1 cellular context compared by ENCODE assay signal in genomic region chr15:58987501-58988010, GRCh38.
TF ChIP-seq lines count a peak whose summit lies in the region.

RNF111 (plus strand) TSS chr15:58987663; CDS start chr15:59030823, 43,160 bp downstream.

TF ChIP-seq in HepG2, 621 proteins besides CTCF, POLR2A, EP300 and RAD21 (continued from another document and continues in another):
- TF ChIP-seq ARID4A (CRISPR knock-in tag; IDR thresholded peaks at IDR 0.05; ENCODE audit: borderline replicate concordance) (peak; percentile 85), MYPOP (CRISPR knock-in tag; IDR thresholded peaks at IDR 0.05) (peak; percentile 58; the same call in 1 of the 2 replicates), FOXA3 (CRISPR knock-in tag; IDR thresholded peaks at IDR 0.05) (no peak), TCF12 (IDR thresholded peaks at IDR 0.05) (no peak), TCF12 (CRISPR knock-in tag; IDR thresholded peaks at IDR 0.05) (peak; percentile 86; the same call in 1 of the 2 replicates), KDM2A (CRISPR knock-in tag; IDR thresholded peaks at IDR 0.05; ENCODE audit: borderline replicate concordance, low read depth) (peak; percentile 81), ZNF567 (CRISPR knock-in tag; IDR thresholded peaks at IDR 0.05; ENCODE audit: borderline replicate concordance) (0 out of 2 replicates have a peak, but pooled peaks have one; percentile 62), RNF219 (CRISPR knock-in tag; IDR thresholded peaks at IDR 0.05) (peak; percentile 27; the same call in 1 of the 2 replicates), PRDM4 (CRISPR knock-in tag; IDR thresholded peaks at IDR 0.05; ENCODE audit: borderline replicate concordance) (0 out of 2 replicates have a peak, but pooled peaks have one; percentile 12), CREBL2 (CRISPR knock-in tag; IDR thresholded peaks at IDR 0.05; ENCODE audit: borderline replicate concordance) (0 out of 2 replicates have a peak, but pooled peaks have one; percentile 34), ZFP36L2 (CRISPR knock-in tag; IDR thresholded peaks at IDR 0.05) (no peak), HOMEZ (CRISPR knock-in tag; IDR thresholded peaks at IDR 0.05; ENCODE audit: low read depth) (peak; percentile 94; the same call in 1 of the 2 replicates), ZFP36L1 (CRISPR knock-in tag; IDR thresholded peaks at IDR 0.05) (0 out of 2 replicates have a peak, but pooled peaks have one; percentile 31), ZHX1 (CRISPR knock-in tag; IDR thresholded peaks at IDR 0.05; ENCODE audit: low read depth) (0 out of 2 replicates have a peak, but pooled peaks have one; percentile 26), FLYWCH1 (CRISPR knock-in tag; IDR thresholded peaks at IDR 0.05) (no peak), BRCA1 (CRISPR knock-in tag; IDR thresholded peaks at IDR 0.05) (no peak), ZNF343 (CRISPR knock-in tag; IDR thresholded peaks at IDR 0.05) (0 out of 2 replicates have a peak, but pooled peaks have one; percentile 14), KLF11 (CRISPR knock-in tag; IDR thresholded peaks at IDR 0.05) (no peak; the same call in 1 of the 2 replicates), ZNF543 (CRISPR knock-in tag; IDR thresholded peaks at IDR 0.05) (peak; percentile 56; the same call in 1 of the 2 replicates)
- TF ChIP-seq, protein P1, sequence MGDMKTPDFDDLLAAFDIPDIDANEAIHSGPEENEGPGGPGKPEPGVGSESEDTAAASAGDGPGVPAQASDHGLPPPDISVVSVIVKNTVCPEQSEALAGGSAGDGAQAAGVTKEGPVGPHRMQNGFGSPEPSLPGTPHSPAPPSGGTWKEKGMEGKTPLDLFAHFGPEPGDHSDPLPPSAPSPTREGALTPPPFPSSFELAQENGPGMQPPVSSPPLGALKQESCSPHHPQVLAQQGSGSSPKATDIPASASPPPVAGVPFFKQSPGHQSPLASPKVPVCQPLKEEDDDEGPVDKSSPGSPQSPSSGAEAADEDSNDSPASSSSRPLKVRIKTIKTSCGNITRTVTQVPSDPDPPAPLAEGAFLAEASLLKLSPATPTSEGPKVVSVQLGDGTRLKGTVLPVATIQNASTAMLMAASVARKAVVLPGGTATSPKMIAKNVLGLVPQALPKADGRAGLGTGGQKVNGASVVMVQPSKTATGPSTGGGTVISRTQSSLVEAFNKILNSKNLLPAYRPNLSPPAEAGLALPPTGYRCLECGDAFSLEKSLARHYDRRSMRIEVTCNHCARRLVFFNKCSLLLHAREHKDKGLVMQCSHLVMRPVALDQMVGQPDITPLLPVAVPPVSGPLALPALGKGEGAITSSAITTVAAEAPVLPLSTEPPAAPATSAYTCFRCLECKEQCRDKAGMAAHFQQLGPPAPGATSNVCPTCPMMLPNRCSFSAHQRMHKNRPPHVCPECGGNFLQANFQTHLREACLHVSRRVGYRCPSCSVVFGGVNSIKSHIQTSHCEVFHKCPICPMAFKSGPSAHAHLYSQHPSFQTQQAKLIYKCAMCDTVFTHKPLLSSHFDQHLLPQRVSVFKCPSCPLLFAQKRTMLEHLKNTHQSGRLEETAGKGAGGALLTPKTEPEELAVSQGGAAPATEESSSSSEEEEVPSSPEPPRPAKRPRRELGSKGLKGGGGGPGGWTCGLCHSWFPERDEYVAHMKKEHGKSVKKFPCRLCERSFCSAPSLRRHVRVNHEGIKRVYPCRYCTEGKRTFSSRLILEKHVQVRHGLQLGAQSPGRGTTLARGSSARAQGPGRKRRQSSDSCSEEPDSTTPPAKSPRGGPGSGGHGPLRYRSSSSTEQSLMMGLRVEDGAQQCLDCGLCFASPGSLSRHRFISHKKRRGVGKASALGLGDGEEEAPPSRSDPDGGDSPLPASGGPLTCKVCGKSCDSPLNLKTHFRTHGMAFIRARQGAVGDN (CRISPR knock-in tag; IDR thresholded peaks at IDR 0.05) = peak; percentile 82
- TF ChIP-seq, protein P2, sequence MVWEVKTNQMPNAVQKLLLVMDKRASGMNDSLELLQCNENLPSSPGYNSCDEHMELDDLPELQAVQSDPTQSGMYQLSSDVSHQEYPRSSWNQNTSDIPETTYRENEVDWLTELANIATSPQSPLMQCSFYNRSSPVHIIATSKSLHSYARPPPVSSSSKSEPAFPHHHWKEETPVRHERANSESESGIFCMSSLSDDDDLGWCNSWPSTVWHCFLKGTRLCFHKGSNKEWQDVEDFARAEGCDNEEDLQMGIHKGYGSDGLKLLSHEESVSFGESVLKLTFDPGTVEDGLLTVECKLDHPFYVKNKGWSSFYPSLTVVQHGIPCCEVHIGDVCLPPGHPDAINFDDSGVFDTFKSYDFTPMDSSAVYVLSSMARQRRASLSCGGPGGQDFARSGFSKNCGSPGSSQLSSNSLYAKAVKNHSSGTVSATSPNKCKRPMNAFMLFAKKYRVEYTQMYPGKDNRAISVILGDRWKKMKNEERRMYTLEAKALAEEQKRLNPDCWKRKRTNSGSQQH (CRISPR knock-in tag; IDR thresholded peaks at IDR 0.05; ENCODE audit: low read depth) = no peak
- TF ChIP-seq, protein P3, sequence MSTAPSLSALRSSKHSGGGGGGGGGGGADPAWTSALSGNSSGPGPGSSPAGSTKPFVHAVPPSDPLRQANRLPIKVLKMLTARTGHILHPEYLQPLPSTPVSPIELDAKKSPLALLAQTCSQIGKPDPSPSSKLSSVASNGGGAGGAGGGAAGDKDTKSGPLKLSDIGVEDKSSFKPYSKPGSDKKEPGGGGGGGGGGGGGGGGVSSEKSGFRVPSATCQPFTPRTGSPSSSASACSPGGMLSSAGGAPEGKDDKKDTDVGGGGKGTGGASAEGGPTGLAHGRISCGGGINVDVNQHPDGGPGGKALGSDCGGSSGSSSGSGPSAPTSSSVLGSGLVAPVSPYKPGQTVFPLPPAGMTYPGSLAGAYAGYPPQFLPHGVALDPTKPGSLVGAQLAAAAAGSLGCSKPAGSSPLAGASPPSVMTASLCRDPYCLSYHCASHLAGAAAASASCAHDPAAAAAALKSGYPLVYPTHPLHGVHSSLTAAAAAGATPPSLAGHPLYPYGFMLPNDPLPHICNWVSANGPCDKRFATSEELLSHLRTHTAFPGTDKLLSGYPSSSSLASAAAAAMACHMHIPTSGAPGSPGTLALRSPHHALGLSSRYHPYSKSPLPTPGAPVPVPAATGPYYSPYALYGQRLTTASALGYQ (CRISPR knock-in tag; IDR thresholded peaks at IDR 0.05) = no peak
- TF ChIP-seq, protein P4, sequence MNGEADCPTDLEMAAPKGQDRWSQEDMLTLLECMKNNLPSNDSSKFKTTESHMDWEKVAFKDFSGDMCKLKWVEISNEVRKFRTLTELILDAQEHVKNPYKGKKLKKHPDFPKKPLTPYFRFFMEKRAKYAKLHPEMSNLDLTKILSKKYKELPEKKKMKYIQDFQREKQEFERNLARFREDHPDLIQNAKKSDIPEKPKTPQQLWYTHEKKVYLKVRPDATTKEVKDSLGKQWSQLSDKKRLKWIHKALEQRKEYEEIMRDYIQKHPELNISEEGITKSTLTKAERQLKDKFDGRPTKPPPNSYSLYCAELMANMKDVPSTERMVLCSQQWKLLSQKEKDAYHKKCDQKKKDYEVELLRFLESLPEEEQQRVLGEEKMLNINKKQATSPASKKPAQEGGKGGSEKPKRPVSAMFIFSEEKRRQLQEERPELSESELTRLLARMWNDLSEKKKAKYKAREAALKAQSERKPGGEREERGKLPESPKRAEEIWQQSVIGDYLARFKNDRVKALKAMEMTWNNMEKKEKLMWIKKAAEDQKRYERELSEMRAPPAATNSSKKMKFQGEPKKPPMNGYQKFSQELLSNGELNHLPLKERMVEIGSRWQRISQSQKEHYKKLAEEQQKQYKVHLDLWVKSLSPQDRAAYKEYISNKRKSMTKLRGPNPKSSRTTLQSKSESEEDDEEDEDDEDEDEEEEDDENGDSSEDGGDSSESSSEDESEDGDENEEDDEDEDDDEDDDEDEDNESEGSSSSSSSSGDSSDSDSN (CRISPR knock-in tag; IDR thresholded peaks at IDR 0.05) = 0 out of 2 replicates have a peak, but pooled peaks have one; percentile 54
